In the genomic region with DNA sequence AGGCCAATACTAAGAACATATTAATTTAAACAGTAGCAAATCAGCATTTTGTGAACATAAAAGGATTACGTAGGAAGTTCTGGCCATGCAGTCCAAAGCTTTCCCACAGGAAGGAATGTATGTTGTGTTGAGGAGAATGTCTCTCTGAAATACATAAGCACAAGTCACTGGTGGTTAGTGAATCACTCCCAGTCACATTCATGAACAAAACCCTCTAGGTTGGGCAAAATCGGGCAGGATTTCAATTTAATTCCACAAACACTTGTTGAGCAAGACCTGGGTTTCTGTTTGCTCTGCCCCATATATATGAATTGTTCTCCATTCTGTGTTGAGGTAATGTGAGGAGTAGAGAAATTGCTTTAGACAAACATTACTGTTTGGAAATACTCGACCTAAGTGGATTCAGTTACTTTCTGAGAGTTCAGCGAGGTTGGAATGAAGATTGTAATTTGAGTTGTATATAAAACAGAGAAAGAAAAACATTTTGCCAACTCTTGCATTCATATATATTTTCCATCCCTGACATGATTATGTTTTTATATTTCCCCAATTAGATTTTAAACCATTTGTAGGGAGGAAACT, we compare ENCODE assay signal across 14 cellular contexts.
DNase-seq lines count a peak whose midpoint lies in the region; ATAC-seq and TF ChIP-seq lines count a peak whose summit lies in the region.
"Had no signal": no experiment of that assay in that cellular context is flagged by ENCODE, and none has a peak within 500 bp of the region (broad histone marks: within the 10 kb centered on the region; RNA-seq: fewer than 3 reads in every experiment).

No MANE protein-coding gene starts in this region.

- no peak for TF ChIP-seq CTCF in foreskin fibroblast (IDR thresholded peaks at IDR 0.05; ENCODE audit: low read depth, low read length)
- no peak for TF ChIP-seq CTCF in tibial artery (IDR thresholded peaks at IDR 0.05)
- no peak for TF ChIP-seq CTCF in transverse colon (IDR thresholded peaks at IDR 0.05)

- intact Hi-C loops in tibial artery (cut with DNase I; ENCODE audit: low total_unique reads), result no loop called here
- intact Hi-C loops in transverse colon (cut with DNase I; ENCODE audit: low total_unique reads), result no loop called here

- H3K27me3 ChIP-seq in tibial artery (no peaks in the 10 kb centered on the region), transverse colon (no peaks in the 10 kb centered on the region)
- H3K27me3 ChIP-seq: cardiac muscle cell had no signal

- DNase-seq in NCI-H1092 treated with DMSO at 0.1 percent for 48 hours (lab: John Stamatoyannopoulos, UW) (peak; percentile 24), NCI-H1092 (lab: John Stamatoyannopoulos, UW) (no peak), SK-N-MC (ENCODE audit: low read depth, low spot score) (no peak), foreskin fibroblast (peak; percentile 96), tibial artery (no peak), transverse colon (no peak), C1 segment of cervical spinal cord (lab: John Stamatoyannopoulos, UW) (no peak)
- DNase-seq: activated CD4-positive, alpha-beta T cell treated with anti-CD3 and anti-CD28 coated beads for 4 hours; NCI-H526 treated with DMSO at 0.1 percent for 48 hours; substantia nigra had no signal

- no peak for TF ChIP-seq EP300 in transverse colon (IDR thresholded peaks at IDR 0.05; ENCODE audit: low read depth)

- H3K4me3 ChIP-seq in SK-N-MC (peak overlapping the region; percentile 15; the same call in 1 of the 2 replicates), foreskin fibroblast (ENCODE audit: low read depth in 1 of 2, low read length in 2 of 2) (no peak overlapping the region), tibial artery (no peak overlapping the region), transverse colon (no peak overlapping the region)
- H3K4me3 ChIP-seq: cardiac muscle cell, skin epidermis had no signal

- TF ChIP-seq POLR2A in transverse colon (IDR thresholded peaks at IDR 0.05), result no peak

- peaks cover 0 to 26% (median 12%) of the 10 kb centered on the region in 4 donors for H3K4me1 ChIP-seq in tibial artery
- no peaks in the 10 kb centered on the region for H3K4me1 ChIP-seq in transverse colon

- ATAC-seq in GM19035 (IDR thresholded peaks at IDR 0.05; ENCODE audit: unreplicated experiment), result no peak

- H3K9me3 ChIP-seq in SK-N-MC (ENCODE audit: low read depth, low read length), result peaks cover 3% of the 10 kb centered on the region; the same call in 1 of the 2 replicates
- peaks cover 0 to 12% (median 10%) of the 10 kb centered on the region in 3 donors for H3K9me3 ChIP-seq in tibial artery
- peaks cover 9 to 10% of the 10 kb centered on the region in 2 donors for H3K9me3 ChIP-seq in transverse colon

- peak overlapping the region; percentile 0; the same call in 1 of the 2 replicates for H3K27ac ChIP-seq in SK-N-MC
- peak overlapping the region; percentile 71 to 73 for H3K27ac ChIP-seq in tibial artery
- H3K27ac ChIP-seq in transverse colon, result no peak overlapping the region
- H3K27ac ChIP-seq: 22Rv1, cardiac muscle cell had no signal

- WGBS in transverse colon (ENCODE audit: low coverage in 1 of 2), 2 donors, result 80 to 88% methylated on average over 4 of the region's 4 CpGs

- in situ Hi-C loops in transverse colon (cut with MboI; ENCODE audit: low pct_ligation_motif_present in 1 of 4, low pct_unique_long_range_greater_than_20kb in 1 of 4, low sequenced_read_pairs in 3 of 4), result no loop called here

- H3K9ac ChIP-seq in SK-N-MC (ENCODE audit: insufficient read length), result no peak overlapping the region

- H3K36me3 ChIP-seq in SK-N-MC (ENCODE audit: insufficient read depth, low read length), result no peaks in the 10 kb centered on the region
- no peaks in the 10 kb centered on the region for H3K36me3 ChIP-seq in tibial artery
- H3K36me3 ChIP-seq in transverse colon, result no peaks in the 10 kb centered on the region
- H3K36me3 ChIP-seq: cardiac muscle cell had no signal

Comparison
In these comparisons a context has a peak if more than half of its experiments do, and no peak if none do; other contexts are left out.
1. DNase-seq: peak in NCI-H1092 treated with DMSO at 0.1 percent for 48 hours (single experiment) and foreskin fibroblast (2 of 2); none in NCI-H1092 (single experiment), SK-N-MC (single experiment), tibial artery (0 of 2), transverse colon (single experiment) and C1 segment of cervical spinal cord (0 of 14).
2. H3K27ac ChIP-seq: peak in SK-N-MC (single experiment) and tibial artery (2 of 2); none in transverse colon (0 of 4).